In the genomic region with DNA sequence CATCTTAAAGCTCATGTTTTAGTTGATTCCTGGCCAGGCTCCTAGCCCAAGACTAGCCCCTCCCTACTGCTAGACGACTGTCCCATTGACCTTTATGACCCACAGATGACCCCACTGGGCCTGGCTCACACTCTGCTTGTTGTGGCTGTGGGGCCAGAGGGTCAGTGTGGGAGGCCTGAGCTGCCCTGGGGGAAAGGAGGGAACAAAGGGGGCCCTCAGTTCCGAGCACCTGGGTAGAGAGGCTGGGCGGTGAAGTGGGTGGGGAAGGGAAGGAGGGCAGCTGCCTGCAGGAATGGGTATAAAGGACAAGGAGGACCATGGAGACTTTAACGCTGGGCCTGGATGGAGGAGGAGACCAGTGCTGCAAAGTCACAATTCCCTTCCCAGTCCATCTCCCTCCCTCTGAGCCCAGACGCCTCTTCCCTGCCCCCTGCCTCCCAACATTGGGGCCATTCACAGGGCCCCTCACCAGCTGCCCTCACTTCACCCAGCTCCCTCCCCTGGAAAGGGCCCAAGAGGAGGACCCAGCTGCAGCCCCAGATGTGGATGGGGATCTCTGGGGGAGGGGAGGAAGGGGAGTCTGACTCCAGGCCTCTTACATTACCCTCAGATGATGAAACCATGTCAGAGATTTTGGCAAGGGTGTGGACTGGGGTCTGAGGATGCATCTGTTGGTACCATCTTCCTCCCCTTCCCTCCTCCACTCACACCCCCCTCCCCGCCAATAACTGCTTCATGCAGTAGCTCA, we compare ENCODE assay signal across 12 cellular contexts. TPM values are rescaled to one million over a fixed set of nuclear protein-coding genes. Genes with fewer than 3 reads are reported as not detected.
A peak's percentile ranks its signal among the peaks of the same experiment; 100 is the strongest.
DNase-seq lines count a peak whose midpoint lies in the region; ATAC-seq, FAIRE-seq and TF ChIP-seq lines count a peak whose summit lies in the region.
"Had no signal": no experiment of that assay in that cellular context is flagged by ENCODE, and none has a peak within 500 bp of the region (broad histone marks: within the 10 kb centered on the region; RNA-seq: fewer than 3 reads in every experiment).

No MANE protein-coding gene starts in this region.

- peak overlapping the region; percentile 54 for H3K4me3 ChIP-seq in CD4-positive, CD25-positive, alpha-beta regulatory T cell (ENCODE audit: low read depth, low read length)
- H3K4me3 ChIP-seq in HUES48 (ENCODE audit: low read depth, low read length), result peak overlapping the region; percentile 46
- no peak overlapping the region for H3K4me3 ChIP-seq in astrocyte (ENCODE audit: insufficient read depth, low read depth, low read length)

- no peak for ATAC-seq in CD4-positive, CD25-positive, alpha-beta regulatory T cell (ENCODE audit: low read depth in 2 of 2)
- no peak for ATAC-seq in GM21528 (IDR thresholded peaks at IDR 0.05; ENCODE audit: low FRiP score, unreplicated experiment)

- H3K27ac ChIP-seq in CD4-positive, CD25-positive, alpha-beta regulatory T cell (ENCODE audit: insufficient read depth, low read length, poor library complexity, severe bottlenecking), result no peak overlapping the region
- H3K27ac ChIP-seq in HUES48 (ENCODE audit: low read depth, low read length) (no peak overlapping the region), astrocyte (ENCODE audit: low read depth, low read length) (no peak overlapping the region)
- H3K27ac ChIP-seq: breast epithelium, gastrocnemius medialis had no signal

- no peaks in the 10 kb centered on the region for H3K27me3 ChIP-seq in CD4-positive, CD25-positive, alpha-beta regulatory T cell (ENCODE audit: control insufficient read depth, insufficient read depth, low read length)
- H3K27me3 ChIP-seq in HUES48 (ENCODE audit: control insufficient read depth, insufficient read depth, low read length) (peaks cover 7% of the 10 kb centered on the region), astrocyte (ENCODE audit: insufficient read depth, low read length) (no peaks in the 10 kb centered on the region)
- H3K27me3 ChIP-seq: breast epithelium, uterus had no signal

- no peak overlapping the region for H3K4me2 ChIP-seq in astrocyte (ENCODE audit: low read length)

- H3K27ac Mint-ChIP-seq in CD4-positive, CD25-positive, alpha-beta regulatory T cell, result no peak overlapping the region
- peak overlapping the region; percentile 58 for H3K27ac Mint-ChIP-seq in astrocyte (ENCODE audit: unreplicated experiment)
- no peak overlapping the region for H3K27ac Mint-ChIP-seq in mesothelial cell of epicardium

- no peak for DNase-seq in CD4-positive, CD25-positive, alpha-beta regulatory T cell
- DNase-seq in astrocyte (ENCODE audit: low read depth) (no peak), mesothelial cell of epicardium (ENCODE audit: low spot score in 2 of 2, unreplicated experiment in 2 of 2) (no peak), cerebellum (ENCODE audit: low spot score) (no peak), A172 (ENCODE audit: low spot score) (no peak), AG08396 (ENCODE audit: low spot score) (no peak)
- DNase-seq: HCEC 1CT had no signal

- no peak overlapping the region for H2AFZ ChIP-seq in astrocyte (ENCODE audit: low read depth, low read length)

- H3K9me3 Mint-ChIP-seq in CD4-positive, CD25-positive, alpha-beta regulatory T cell, result no peaks in the 10 kb centered on the region
- H3K9me3 Mint-ChIP-seq in astrocyte (ENCODE audit: unreplicated experiment) (no peaks in the 10 kb centered on the region), mesothelial cell of epicardium (no peaks in the 10 kb centered on the region)

- peaks cover 4% of the 10 kb centered on the region for H3K27me3 Mint-ChIP-seq in CD4-positive, CD25-positive, alpha-beta regulatory T cell
- H3K27me3 Mint-ChIP-seq in astrocyte (ENCODE audit: low read depth, unreplicated experiment) (peaks cover 8% of the 10 kb centered on the region), mesothelial cell of epicardium (ENCODE audit: low read depth) (peaks cover 32% of the 10 kb centered on the region)

- no peaks in the 10 kb centered on the region for H3K36me3 ChIP-seq in CD4-positive, CD25-positive, alpha-beta regulatory T cell (ENCODE audit: control insufficient read depth, insufficient read depth, low read length)
- no peaks in the 10 kb centered on the region for H3K36me3 ChIP-seq in HUES48 (ENCODE audit: control insufficient read depth, insufficient read depth, low read length)
- no peaks in the 10 kb centered on the region for H3K36me3 ChIP-seq in astrocyte (ENCODE audit: insufficient read depth, low read length)
- H3K36me3 ChIP-seq: breast epithelium, gastrocnemius medialis, uterus had no signal

- no peak for FAIRE-seq in astrocyte (lab: Jason Lieb, UNC)

- H3K4me3 Mint-ChIP-seq in CD4-positive, CD25-positive, alpha-beta regulatory T cell, result peak overlapping the region in 3 of 4 donors; percentile 54 to 59 (median 58)
- H3K4me3 Mint-ChIP-seq in astrocyte (ENCODE audit: unreplicated experiment), result peak overlapping the region; percentile 73
- peak overlapping the region; percentile 44 for H3K4me3 Mint-ChIP-seq in mesothelial cell of epicardium

- no peaks in the 10 kb centered on the region for H3K9me3 ChIP-seq in CD4-positive, CD25-positive, alpha-beta regulatory T cell (ENCODE audit: control insufficient read depth in 2 of 2, low read length in 2 of 2)
- H3K9me3 ChIP-seq in HUES48 (ENCODE audit: control insufficient read depth, insufficient read depth, low read length), result no peaks in the 10 kb centered on the region
- no peaks in the 10 kb centered on the region for H3K9me3 ChIP-seq in astrocyte (ENCODE audit: insufficient read depth, low read depth, low read length)
- H3K9me3 ChIP-seq: breast epithelium, gastrocnemius medialis, uterus had no signal

- H3K36me3 Mint-ChIP-seq in CD4-positive, CD25-positive, alpha-beta regulatory T cell, result no peaks in the 10 kb centered on the region
- H3K36me3 Mint-ChIP-seq in astrocyte (ENCODE audit: low read depth, unreplicated experiment), result no peaks in the 10 kb centered on the region
- no peaks in the 10 kb centered on the region for H3K36me3 Mint-ChIP-seq in mesothelial cell of epicardium

- peaks cover 9 to 69% (median 35%) of the 10 kb centered on the region in 4 donors for H3K4me1 Mint-ChIP-seq in CD4-positive, CD25-positive, alpha-beta regulatory T cell
- H3K4me1 Mint-ChIP-seq in astrocyte (ENCODE audit: low read depth, unreplicated experiment), result peaks cover 32% of the 10 kb centered on the region
- H3K4me1 Mint-ChIP-seq in mesothelial cell of epicardium, result peaks cover 45% of the 10 kb centered on the region

- H3K79me2 ChIP-seq in astrocyte (ENCODE audit: insufficient read depth, low read length), result no peaks in the 10 kb centered on the region

- TF ChIP-seq CTCF in astrocyte (IDR thresholded peaks at IDR 0.05; ENCODE audit: insufficient read depth, low read depth, low read length) (no peak), mesothelial cell of epicardium (IDR thresholded peaks at IDR 0.05; ENCODE audit: unreplicated experiment) (no peak)

- no peaks in the 10 kb centered on the region for H4K20me1 ChIP-seq in astrocyte (ENCODE audit: insufficient read depth, low read length)

- H3K9ac ChIP-seq in HUES48 (ENCODE audit: low read depth, low read length) (no peak overlapping the region), astrocyte (ENCODE audit: low read length) (no peak overlapping the region)

- H3K4me1 ChIP-seq in CD4-positive, CD25-positive, alpha-beta regulatory T cell (ENCODE audit: control insufficient read depth, insufficient read depth, low read length, poor library complexity, severe bottlenecking), result peaks cover 55% of the 10 kb centered on the region
- H3K4me1 ChIP-seq in HUES48 (ENCODE audit: control insufficient read depth, insufficient read depth, low read length) (peaks cover 47% of the 10 kb centered on the region), astrocyte (ENCODE audit: insufficient read depth, low read length) (peaks cover 22% of the 10 kb centered on the region)
- H3K4me1 ChIP-seq: breast epithelium had no signal

RNA-seq across cellular contexts. Expression of a gene that starts 0.9 kb away (rescaled TPM):
- 96.9 TPM for total RNA-seq in CD4-positive, CD25-positive, alpha-beta regulatory T cell
- polyA plus RNA-seq in CD4-positive, CD25-positive, alpha-beta regulatory T cell, result 1 to 10 TPM; 2.3 to 3.5 (median 3.0) TPM
- total RNA-seq in astrocyte, result 4.7 and 5.6 TPM in 2 replicates
- total RNA-seq in mesothelial cell of epicardium, result 6.5 to 7.0 TPM (median 6.9 TPM) in 3 replicates
- 101 TPM for total RNA-seq in cerebellum
- 1.2 and 2.0 TPM in 2 replicates for total RNA-seq in A172 (2014; rRNA removed; shearing (Covaris generic))

Comparison
In these comparisons a context has a peak if more than half of its experiments do, and no peak if none do; other contexts are left out.
1. RNA of a gene that starts 0.9 kb away (total RNA-seq): 101 TPM in cerebellum (single experiment) and 96.9 TPM in CD4-positive, CD25-positive, alpha-beta regulatory T cell (single experiment); 6.5 to 7.0 TPM in mesothelial cell of epicardium, 4.7 to 5.6 TPM in astrocyte and 1.2 to 2.0 TPM in A172; every median in the first group is over 10 times any median in the second.
2. Peak in every context shown above with its lines, with median percentiles within 50 percentile points of each other: H3K4me3 Mint-ChIP-seq.